ENCODE assay signal across 18 cellular contexts in the genomic region with DNA sequence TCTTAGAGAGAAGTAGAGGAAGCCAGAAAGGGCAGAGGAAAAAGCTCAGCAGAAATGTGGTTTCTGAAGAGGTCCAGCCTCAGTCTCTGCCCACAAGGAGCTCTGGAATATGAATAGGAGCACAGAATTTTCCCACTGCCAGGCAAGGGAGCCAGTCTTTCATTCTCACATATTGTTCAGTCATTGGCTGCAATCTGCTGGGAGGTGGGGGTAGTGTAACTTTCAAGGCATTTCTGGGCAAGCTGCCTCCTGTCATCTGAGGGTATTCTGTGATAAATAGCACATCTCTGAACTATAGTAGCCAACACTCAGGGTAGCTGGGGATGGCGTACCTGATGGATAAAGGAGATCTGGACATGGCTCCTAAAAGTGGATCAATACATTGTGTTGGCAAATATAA.
"Had no signal": no experiment of that assay in that cellular context is flagged by ENCODE, and none has a peak within 500 bp of the region (broad histone marks: within the 10 kb centered on the region; RNA-seq: fewer than 3 reads in every experiment).

No MANE protein-coding gene starts in this region.

- H3K27me3 ChIP-seq: cardiac muscle cell, esophagus squamous epithelium, stomach, testis had no signal

- H3K27ac ChIP-seq: cardiac muscle cell, esophagus squamous epithelium, stomach, testis had no signal

- H3K9me3 ChIP-seq: esophagus squamous epithelium, mucosa of descending colon, stomach, testis had no signal

- ATAC-seq: activated CD4-positive, alpha-beta T cell treated with anti-CD3 and anti-CD28 coated beads for 36 hours; activated CD8-positive, alpha-beta memory T cell treated with anti-CD3 and anti-CD28 coated beads, Interleukin-2, amount 10 ng/mL, durations not matched to agents 7 days and 5 days; left lobe of liver; mucosa of descending colon had no signal

- H3K4me1 ChIP-seq: esophagus squamous epithelium, stomach, testis had no signal

- FAIRE-seq: endothelial cell of umbilical vein, TTC549 had no signal

- H3K36me3 ChIP-seq: cardiac muscle cell had no signal

- DNase-seq: activated CD4-positive, alpha-beta memory T cell treated with anti-CD3 and anti-CD28 coated beads, Interleukin-2, amount 10 ng/mL, durations not matched to agents 7 days and 5 days; activated CD4-positive, alpha-beta T cell treated with anti-CD3 and anti-CD28 coated beads for 36 hours; activated CD8-positive, alpha-beta memory T cell treated with anti-CD3 and anti-CD28 coated beads, Interleukin-2, amount 10 ng/mL, durations not matched to agents 7 days and 5 days; dermis blood vessel endothelial cell; effector memory CD4-positive, alpha-beta T cell; esophagus squamous epithelium; islet precursor cell; mesenchymal stem cell; mucosa of descending colon; naive B cell; stimulated activated CD4-positive, alpha-beta T cell treated with anti-CD3 and anti-CD28 coated beads, Interleukin-4, amount 100 ng/mL, for 1 hour; stomach; testis had no signal

- H3K4me3 ChIP-seq: cardiac muscle cell, esophagus squamous epithelium, mucosa of descending colon, smooth muscle cell, stomach, testis had no signal
